ENCODE assay signal across 1 cellular context in the genomic region with DNA sequence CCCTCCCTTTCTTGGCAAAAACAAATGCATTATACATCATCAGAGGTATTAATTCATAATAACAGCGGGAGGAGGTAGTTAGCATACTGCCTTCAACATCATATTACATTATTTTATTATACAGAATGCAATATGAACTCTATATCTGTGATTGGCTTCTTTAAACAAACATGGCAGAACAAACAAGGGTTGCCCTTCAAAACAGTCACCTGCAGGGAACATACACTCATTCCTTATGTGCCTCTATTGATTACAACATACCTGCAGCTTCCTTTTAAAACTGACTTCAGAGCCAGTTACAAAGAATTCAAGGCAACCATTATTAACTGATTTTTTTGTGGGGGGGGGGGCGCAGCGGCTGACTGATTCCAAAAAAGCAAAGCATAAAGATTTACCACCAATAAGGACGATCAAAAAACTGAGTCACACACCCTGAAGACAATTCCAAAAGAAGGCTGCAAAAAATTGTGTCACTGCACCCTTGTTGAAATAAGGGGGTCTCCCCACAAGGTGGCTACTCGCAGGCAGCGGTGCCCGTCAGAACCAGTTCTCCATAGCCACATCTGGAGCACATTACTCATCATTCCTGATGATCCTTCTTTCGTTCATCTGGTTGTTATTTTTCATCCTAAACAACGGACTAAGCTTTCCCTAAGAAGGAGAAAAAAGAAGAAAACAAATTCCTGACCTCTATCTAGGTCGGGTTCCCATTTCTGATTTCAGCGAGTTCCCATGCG.
TF ChIP-seq lines count a peak whose summit lies in the region.

No MANE protein-coding gene starts in this region.

TF ChIP-seq in A549, 52 proteins besides CTCF, POLR2A, EP300 and RAD21 (continued from another document):
- no peak for TF ChIP-seq CHD4 (IDR thresholded peaks at IDR 0.05; ENCODE audit: borderline replicate concordance)
- TF ChIP-seq, protein P1, sequence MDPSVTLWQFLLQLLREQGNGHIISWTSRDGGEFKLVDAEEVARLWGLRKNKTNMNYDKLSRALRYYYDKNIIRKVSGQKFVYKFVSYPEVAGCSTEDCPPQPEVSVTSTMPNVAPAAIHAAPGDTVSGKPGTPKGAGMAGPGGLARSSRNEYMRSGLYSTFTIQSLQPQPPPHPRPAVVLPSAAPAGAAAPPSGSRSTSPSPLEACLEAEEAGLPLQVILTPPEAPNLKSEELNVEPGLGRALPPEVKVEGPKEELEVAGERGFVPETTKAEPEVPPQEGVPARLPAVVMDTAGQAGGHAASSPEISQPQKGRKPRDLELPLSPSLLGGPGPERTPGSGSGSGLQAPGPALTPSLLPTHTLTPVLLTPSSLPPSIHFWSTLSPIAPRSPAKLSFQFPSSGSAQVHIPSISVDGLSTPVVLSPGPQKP (IDR thresholded peaks at IDR 0.05; ENCODE audit: low read depth, low read length), result no peak
